In genomic region chr20:62838511-62838910, GRCh38 we compare ENCODE assay signal across 11 cellular contexts. TPM values are rescaled to one million over a fixed set of nuclear protein-coding genes. Genes with fewer than 3 reads are reported as not detected.
DNase-seq lines count a peak whose midpoint lies in the region; ATAC-seq and TF ChIP-seq lines count a peak whose summit lies in the region.
"Had no signal": no experiment of that assay in that cellular context is flagged by ENCODE, and none has a peak within 500 bp of the region (broad histone marks: within the 10 kb centered on the region; RNA-seq: fewer than 3 reads in every experiment).

No MANE protein-coding gene starts in this region.

- peak overlapping the region; percentile 34 to 63 for H3K9ac ChIP-seq in duodenal mucosa (ENCODE audit: low read depth in 1 of 2, low read length in 2 of 2)

- no peaks in the 10 kb centered on the region for H3K9me3 ChIP-seq in duodenal mucosa (ENCODE audit: control insufficient read depth in 1 of 2, low read length in 2 of 2)

- H3K9me2 ChIP-seq in GM23338 (ENCODE audit: insufficient read depth), result no peaks in the 10 kb centered on the region

- DNase-seq in GM23338 (ENCODE audit: low spot score) (no peak), HuH-7.5 (ENCODE audit: low spot score) (no peak), activated gamma-delta T cell (lab: John Stamatoyannopoulos, UW) (no peak)
- DNase-seq: activated CD4-positive, alpha-beta T cell treated with anti-CD3 and anti-CD28 coated beads for 4 hours; CD4-positive, alpha-beta T cell had no signal

- no peaks in the 10 kb centered on the region for H4K20me1 ChIP-seq in GM23338 (replicated peaks; ENCODE audit: insufficient read depth)

- H3K4me2 ChIP-seq in GM23338, result no peak overlapping the region

- H3K9me3 Mint-ChIP-seq in GM23338, result no peaks in the 10 kb centered on the region; the same call in 2 of the 3 replicates
- H3K9me3 Mint-ChIP-seq: CD4-positive, alpha-beta T cell had no signal

- peaks cover 15% of the 10 kb centered on the region for H3K27me3 Mint-ChIP-seq in GM23338 (ENCODE audit: insufficient read depth, low read depth, poor library complexity)
- H3K27me3 Mint-ChIP-seq: activated naive CD8-positive, alpha-beta T cell; CD4-positive, alpha-beta T cell had no signal

- no peak for TF ChIP-seq CTCF in GM23338 (conservative IDR thresholded peaks at IDR 0.05; ENCODE audit: low read depth in 2 of 2)

- no peak overlapping the region for H3K4me3 Mint-ChIP-seq in GM23338
- H3K4me3 Mint-ChIP-seq: activated naive CD8-positive, alpha-beta T cell; CD4-positive, alpha-beta T cell had no signal

- H3K4me1 ChIP-seq in duodenal mucosa (ENCODE audit: control insufficient read depth in 1 of 2, insufficient read depth in 2 of 2, low read length in 2 of 2) (peaks cover 14 to 25% of the 10 kb centered on the region in 2 donors), GM23338 (ENCODE audit: insufficient read depth) (0 out of 2 replicates have a peak, but pooled peaks cover 4% of the 10 kb centered on the region)

- H3K4me3 ChIP-seq in duodenal mucosa (ENCODE audit: low read depth in 1 of 2, low read length in 2 of 2) (peak overlapping the region; percentile 40 to 59), GM23338 (no peak overlapping the region)

- H3K4me1 Mint-ChIP-seq in GM23338, result peaks cover 22% of the 10 kb centered on the region

- H3K36me3 ChIP-seq in duodenal mucosa (ENCODE audit: control insufficient read depth in 1 of 2, insufficient read depth in 2 of 2, low read length in 2 of 2), result no peaks in the 10 kb centered on the region
- 0 out of 2 replicates have a peak, but pooled peaks cover 7% of the 10 kb centered on the region for H3K36me3 ChIP-seq in GM23338 (ENCODE audit: insufficient read depth)

- no peak overlapping the region for H3K27ac Mint-ChIP-seq in GM23338
- H3K27ac Mint-ChIP-seq: activated naive CD8-positive, alpha-beta T cell; CD4-positive, alpha-beta T cell had no signal

- peak overlapping the region; percentile 78 for H3K27ac ChIP-seq in duodenal mucosa (ENCODE audit: low read depth, low read length)
- H3K27ac ChIP-seq in GM23338 (ENCODE audit: low read depth), result no peak overlapping the region

- H3K27me3 ChIP-seq in duodenal mucosa (ENCODE audit: control insufficient read depth in 1 of 2, insufficient read depth in 2 of 2, low read length in 2 of 2) (no peaks in the 10 kb centered on the region), GM23338 (ENCODE audit: insufficient read depth) (no peaks in the 10 kb centered on the region)

- H3F3A ChIP-seq in GM23338 (replicated peaks; ENCODE audit: low read depth), result 0 out of 2 replicates have a peak, but pooled peaks cover 5% of the 10 kb centered on the region

- no peaks in the 10 kb centered on the region for H3K79me2 ChIP-seq in GM23338 (replicated peaks; ENCODE audit: insufficient read depth)

- no peak overlapping the region for H2AFZ ChIP-seq in GM23338

- H3K36me3 Mint-ChIP-seq in GM23338 (ENCODE audit: low read depth), result peaks cover 31% of the 10 kb centered on the region
- H3K36me3 Mint-ChIP-seq: activated naive CD8-positive, alpha-beta T cell had no signal

- ATAC-seq in GM18502 (IDR thresholded peaks at IDR 0.05; ENCODE audit: poor library complexity, unreplicated experiment) (peak; percentile 55), GM21360 (IDR thresholded peaks at IDR 0.05; ENCODE audit: unreplicated experiment) (peak; percentile 33), HG03460 (IDR thresholded peaks at IDR 0.05; ENCODE audit: unreplicated experiment) (peak; percentile 67), HG03521 (IDR thresholded peaks at IDR 0.05; ENCODE audit: unreplicated experiment) (no peak), GM23338 (no peak)

TF ChIP-seq in GM23338, 12 proteins besides CTCF, POLR2A, EP300 and RAD21 (continues in another document):
- TF ChIP-seq ETS1 (IDR thresholded peaks at IDR 0.05), result no peak
- TF ChIP-seq CREB1 (CRISPR knock-in tag; IDR thresholded peaks at IDR 0.05; ENCODE audit: low read depth), result no peak
- TF ChIP-seq REST (IDR thresholded peaks at IDR 0.05; ENCODE audit: unreplicated experiment), result no peak
- no peak for TF ChIP-seq POLR2AphosphoS5 (IDR thresholded peaks at IDR 0.05; ENCODE audit: low read depth)
- no peak for TF ChIP-seq STAT1 (IDR thresholded peaks at IDR 0.05; ENCODE audit: unreplicated experiment)
- TF ChIP-seq ZNF114 (CRISPR knock-in tag; IDR thresholded peaks at IDR 0.05), result no peak
- no peak for TF ChIP-seq ZNF331 (CRISPR knock-in tag; IDR thresholded peaks at IDR 0.05; ENCODE audit: low read depth)
- no peak for TF ChIP-seq NANOG (IDR thresholded peaks at IDR 0.05; ENCODE audit: borderline replicate concordance)

RNA-seq across cellular contexts. Expression of gene COL9A3, which starts 21.7 kb away (rescaled TPM):
- 110 and 113 TPM in 2 replicates for total RNA-seq in GM23338 (2014; rRNA removed; shearing (Covaris generic))
- 74.9 and 79.4 TPM in 2 replicates for polyA plus RNA-seq in GM23338 (2016; fragmentation: Nextera tagmentation; extraction: Ambion mirVana)
- total RNA-seq: CD4-positive, alpha-beta T cell had no signal

RNA-seq across cellular contexts. Expression of gene TCFL5, which starts 23.1 kb away (rescaled TPM):
- total RNA-seq in GM23338 (2014; rRNA removed; shearing (Covaris generic)), result 18.8 and 19.3 TPM in 2 replicates
- polyA plus RNA-seq in GM23338 (2016; fragmentation: Nextera tagmentation; extraction: Ambion mirVana), result 5.4 and 5.8 TPM in 2 replicates

RNA-seq across cellular contexts. Expression of gene OGFR, which starts 33.9 kb away (rescaled TPM):
- 48.8 and 50.6 TPM in 2 replicates for total RNA-seq in GM23338 (2014; rRNA removed; shearing (Covaris generic))
- 9.6 and 12.3 TPM in 2 replicates for polyA plus RNA-seq in GM23338 (2016; fragmentation: Nextera tagmentation; extraction: Ambion mirVana)

RNA-seq across cellular contexts. Expression of gene MRGBP, which starts 42.2 kb away (rescaled TPM):
- 24.3 and 26.0 TPM in 2 replicates for total RNA-seq in GM23338 (2014; rRNA removed; shearing (Covaris generic))
- 19.7 and 20.9 TPM in 2 replicates for polyA plus RNA-seq in GM23338 (2016; fragmentation: Nextera tagmentation; extraction: Ambion mirVana)

Comparison
In these comparisons a context has a peak if more than half of its experiments do, and no peak if none do; other contexts are left out.
1. ATAC-seq: peak in GM18502 (single experiment), GM21360 (single experiment) and HG03460 (single experiment); none in HG03521 (single experiment) and GM23338 (single experiment).